Comparison of ENCODE assay signal across 8 cellular contexts in genomic region chr9:111897831-111898144, GRCh38. TPM values are rescaled to one million over a fixed set of nuclear protein-coding genes. Genes with fewer than 3 reads are reported as not detected.
A peak's percentile ranks its signal among the peaks of the same experiment; 100 is the strongest.
DNase-seq lines count a peak whose midpoint lies in the region; ATAC-seq and TF ChIP-seq lines count a peak whose summit lies in the region.

No MANE protein-coding gene starts in this region.

- TF ChIP-seq CTCF in GM10266 (IDR thresholded peaks at IDR 0.05; ENCODE audit: control insufficient read depth, insufficient read depth, low read depth, missing control alignments) (no peak), LNCaP clone FGC (IDR thresholded peaks at IDR 0.05; ENCODE audit: control insufficient read depth, extremely low read depth, insufficient read depth) (no peak)

- H3K4me3 ChIP-seq in LNCaP clone FGC (ENCODE audit: low read depth, low read length) (peak overlapping the region; percentile 73), neuronal stem cell (ENCODE audit: low read length in 2 of 2) (peak overlapping the region; percentile 76 to 98)

- ATAC-seq in GM21528 (IDR thresholded peaks at IDR 0.05; ENCODE audit: low FRiP score, unreplicated experiment) (peak; percentile 45), HG03139 (IDR thresholded peaks at IDR 0.05; ENCODE audit: unreplicated experiment) (no peak)

- H3K9ac ChIP-seq in neuronal stem cell (ENCODE audit: low read depth, low read length, poor library complexity) = no peak overlapping the region

- H3K27me3 ChIP-seq in neuronal stem cell (ENCODE audit: control insufficient read depth in 3 of 3, insufficient read depth in 3 of 3, low read depth in 1 of 3, low read length in 3 of 3) = no peaks in the 10 kb centered on the region

- no peaks in the 10 kb centered on the region for H3K36me3 ChIP-seq in neuronal stem cell (replicated peaks in 1 of 2; ENCODE audit: control insufficient read depth in 2 of 2, insufficient read depth in 2 of 2, low read length in 2 of 2)

- H3K9me3 ChIP-seq in neuronal stem cell (replicated peaks in 1 of 2; ENCODE audit: control insufficient read depth in 2 of 2, insufficient read depth in 1 of 2, low read depth in 1 of 2, low read length in 2 of 2) = no peaks in the 10 kb centered on the region

- H4K91ac ChIP-seq in neuronal stem cell (ENCODE audit: low read depth, low read length, poor library complexity) = no peak overlapping the region

- H4K8ac ChIP-seq in neuronal stem cell (ENCODE audit: low read depth, low read length) = no peak overlapping the region

- H2AK5ac ChIP-seq in neuronal stem cell (ENCODE audit: low read depth, low read length) = no peak overlapping the region

- no peak overlapping the region for H3K18ac ChIP-seq in neuronal stem cell (ENCODE audit: low read length)

- H2BK15ac ChIP-seq in neuronal stem cell (ENCODE audit: low read length) = no peak overlapping the region

- no peak overlapping the region for H3K27ac ChIP-seq in neuronal stem cell (replicated peaks; ENCODE audit: low read length)

- H3K23ac ChIP-seq in neuronal stem cell (ENCODE audit: low read depth, low read length, poor library complexity) = no peak overlapping the region

- H2BK12ac ChIP-seq in neuronal stem cell (ENCODE audit: low read length) = no peak overlapping the region

- no peak overlapping the region for H3K14ac ChIP-seq in neuronal stem cell (ENCODE audit: low read length)

- peak overlapping the region; percentile 68 for H3K4me2 ChIP-seq in neuronal stem cell (ENCODE audit: insufficient read depth, low read length, poor library complexity, severe bottlenecking)

- peaks cover 0 to 2% of the 10 kb centered on the region in 2 donors for H3K4me1 ChIP-seq in neuronal stem cell (ENCODE audit: control insufficient read depth in 2 of 2, insufficient read depth in 1 of 2, low read depth in 1 of 2, low read length in 2 of 2)

- no peak overlapping the region for H2BK5ac ChIP-seq in neuronal stem cell (ENCODE audit: low read length)

- H2AFZ ChIP-seq in neuronal stem cell (ENCODE audit: low read length) = peak overlapping the region; percentile 99

- no peak overlapping the region for H2BK120ac ChIP-seq in neuronal stem cell (ENCODE audit: low read depth, low read length)

- WGBS in neuronal stem cell (ENCODE audit: extremely low coverage in 2 of 2, insufficient read length in 2 of 2, insufficient replicate concordance in 1 of 2), 2 donors = 100% methylated on average over 2 of the region's 7 CpGs

- DNase-seq in GM10266 (ENCODE audit: extremely low spot score) (peak; percentile 67), LNCaP clone FGC (ENCODE audit: low read depth) (no peak), dermis blood vessel endothelial cell (peak; percentile 36), neuronal stem cell (ENCODE audit: low spot score) (no peak), SHP77 (lab: John Stamatoyannopoulos, UW) (no peak), NCI-H82 (lab: John Stamatoyannopoulos, UW) (no peak)

- H3K4ac ChIP-seq in neuronal stem cell (ENCODE audit: low read length) = no peak overlapping the region

- peaks cover 1% of the 10 kb centered on the region for H3K79me1 ChIP-seq in neuronal stem cell (ENCODE audit: low read depth, low read length)

RNA-seq across cellular contexts. Expression of gene UGCG, which starts 1.2 kb away (rescaled TPM):
- total RNA-seq in dermis blood vessel endothelial cell = 63.8 and 112 TPM in 2 replicates
- polyA plus RNA-seq in neuronal stem cell (2013, experiment 1 of 2) = 22.3 TPM
- polyA plus RNA-seq in neuronal stem cell (2013, experiment 2 of 2) = 22.8 TPM

Comparison
In these comparisons a context has a peak if more than half of its experiments do, and no peak if none do; other contexts are left out.
1. DNase-seq: peak in GM10266 (single experiment) and dermis blood vessel endothelial cell (single experiment); none in LNCaP clone FGC (single experiment), neuronal stem cell (single experiment), SHP77 (0 of 2) and NCI-H82 (single experiment).